Comparison of ENCODE assay signal across 9 cellular contexts in genomic region chr9:7186175-7186574, GRCh38.
DNase-seq lines count a peak whose midpoint lies in the region; ATAC-seq and TF ChIP-seq lines count a peak whose summit lies in the region.
"Had no signal": no experiment of that assay in that cellular context is flagged by ENCODE, and none has a peak within 500 bp of the region (broad histone marks: within the 10 kb centered on the region; RNA-seq: fewer than 3 reads in every experiment).

No MANE protein-coding gene starts in this region.

- H3K36me3 Mint-ChIP-seq in mesothelial cell of epicardium (peaks cover 14% of the 10 kb centered on the region), T-cell (peaks cover 49% of the 10 kb centered on the region)

- H3K4me1 ChIP-seq in KMS-11 (ENCODE audit: low read depth, poor library complexity, severe bottlenecking) (no peaks in the 10 kb centered on the region), mammary epithelial cell (ENCODE audit: insufficient read depth, low read length) (peaks cover 13% of the 10 kb centered on the region)

- POLR2A ChIA-PET in GM10248 (lab: Yijun Ruan, JAX) (no interaction called here), T-cell (lab: Charles Lee) (interaction anchor here in 1 of 2 donors (0.6 kb wide), 1 partner anchor 13 kb away, joined by 5 read pairs; no protein-coding TSS in a partner anchor)

- H3K27ac ChIP-seq in KMS-11 = no peak overlapping the region
- H3K27ac ChIP-seq in mammary epithelial cell (ENCODE audit: insufficient read depth, low read depth, low read length) = no peak overlapping the region

- in situ Hi-C loops in mammary epithelial cell (cut with MboI; ENCODE audit: low sequenced_read_pairs in 2 of 2) = loop anchor here in 1 of 2 donors (25.0 kb wide), 1 partner anchor 99 kb away; no protein-coding TSS in a partner anchor

- H2AFZ ChIP-seq in KMS-11 (ENCODE audit: low read depth) (no peak overlapping the region), mammary epithelial cell (ENCODE audit: low read depth, low read length) (no peak overlapping the region)

- H3K9me3 ChIP-seq in mammary epithelial cell (replicated peaks; ENCODE audit: insufficient read depth, low read length) = no peaks in the 10 kb centered on the region

- no peak overlapping the region for H3K9ac ChIP-seq in KMS-11
- no peak overlapping the region for H3K9ac ChIP-seq in mammary epithelial cell (ENCODE audit: insufficient read depth, low read length)

- DNase-seq in GM10248 (ENCODE audit: extremely low spot score) = no peak
- DNase-seq in mammary epithelial cell = peak; percentile 21
- no peak for DNase-seq in mesothelial cell of epicardium (ENCODE audit: low spot score in 2 of 2, unreplicated experiment in 2 of 2)
- DNase-seq in NCI-H1694 (lab: John Stamatoyannopoulos, UW) = no peak
- DNase-seq in T-cell = no peak
- DNase-seq: activated CD8-positive, alpha-beta memory T cell treated with anti-CD3 and anti-CD28 coated beads for 24 hours had no signal

- dilution Hi-C loops in mammary epithelial cell (cut with HindIII; ENCODE audit: low sequenced_read_pairs) = no loop called here

- BruUV-seq in mammary epithelial cell (replicated peaks; lab: Mats Ljungman, UMichigan) = no TSS peak

- H3K79me2 ChIP-seq in KMS-11 (ENCODE audit: insufficient read depth, low read depth) = no peaks in the 10 kb centered on the region
- H3K79me2 ChIP-seq in mammary epithelial cell (ENCODE audit: insufficient read depth, low read length) = no peaks in the 10 kb centered on the region

- no peak overlapping the region for H3K4me3 ChIP-seq in KMS-11 (IDR thresholded peaks at IDR 0.05; ENCODE audit: insufficient read depth, low read depth, low read length)
- no peak overlapping the region for H3K4me3 ChIP-seq in mammary epithelial cell (replicated peaks in 1 of 3; ENCODE audit: insufficient read depth in 1 of 3, low read depth in 2 of 3, low read length in 3 of 3)

- TF ChIP-seq CTCF in GM10248 (IDR thresholded peaks at IDR 0.05; ENCODE audit: control extremely low read depth, extremely low read depth, low read depth, missing control alignments) (peak; percentile 38), KMS-11 (conservative IDR thresholded peaks at IDR 0.05; ENCODE audit: low read depth, low read length) (peak; percentile 71), mammary epithelial cell (conservative IDR thresholded peaks at IDR 0.05 in 1 of 2, IDR thresholded peaks at IDR 0.05 in 1 of 2; ENCODE audit: extremely low read depth in 1 of 2, insufficient read depth in 1 of 2, low read depth in 1 of 2, low read length in 2 of 2) (peak; percentile 59 to 70), mesothelial cell of epicardium (IDR thresholded peaks at IDR 0.05; ENCODE audit: unreplicated experiment) (peak; percentile 50)

- CTCF ChIA-PET in GM10248 (lab: Yijun Ruan, JAX) = interaction anchor here (1.5 to 2.0 kb wide), 4 partner anchors 9 to 133 kb away, joined by 4 to 5 read pairs (median 4); no protein-coding TSS in a partner anchor
- CTCF ChIA-PET in mammary epithelial cell (lab: Charles Lee; ENCODE audit: low non-redundant PET) = no interaction called here
- CTCF ChIA-PET in T-cell (lab: Charles Lee) = interaction anchor here in 1 of 2 donors (0.6 kb wide), 1 partner anchor 440 kb away, joined by 3 read pairs; no protein-coding TSS in a partner anchor

- no peak overlapping the region for H3K4me3 Mint-ChIP-seq in mesothelial cell of epicardium
- H3K4me3 Mint-ChIP-seq in T-cell = no peak overlapping the region
- H3K4me3 Mint-ChIP-seq: IgD-negative memory B cell had no signal

- intact Hi-C loops in mammary epithelial cell (cut with micrococcal nuclease) = loop anchor here (1.0 to 2.0 kb wide), 3 partner anchors 91 to 277 kb away; no protein-coding TSS in a partner anchor

- H3K4me1 Mint-ChIP-seq in mesothelial cell of epicardium (no peaks in the 10 kb centered on the region), T-cell (no peaks in the 10 kb centered on the region)
- H3K4me1 Mint-ChIP-seq: IgD-negative memory B cell had no signal

- ATAC-seq in HG03039 (IDR thresholded peaks at IDR 0.05; ENCODE audit: unreplicated experiment) (no peak), T-cell (replicated peaks in 1 of 4) (no peak)

- H3K36me3 ChIP-seq in KMS-11 (ENCODE audit: insufficient read depth) (no peaks in the 10 kb centered on the region), mammary epithelial cell (ENCODE audit: insufficient read depth, low read length) (no peaks in the 10 kb centered on the region)

- no peak overlapping the region for H3K4me2 ChIP-seq in KMS-11
- no peak overlapping the region for H3K4me2 ChIP-seq in mammary epithelial cell (ENCODE audit: insufficient read depth, low read depth, low read length)

- no peaks in the 10 kb centered on the region for H4K20me1 ChIP-seq in KMS-11 (ENCODE audit: insufficient read depth)
- H4K20me1 ChIP-seq in mammary epithelial cell (ENCODE audit: insufficient read depth, low read length) = no peaks in the 10 kb centered on the region

- H3K9me3 Mint-ChIP-seq in mesothelial cell of epicardium = peaks cover 42% of the 10 kb centered on the region
- H3K9me3 Mint-ChIP-seq in T-cell = peaks cover 14 to 30% (median 30%) of the 10 kb centered on the region in 3 donors

- H3K27me3 ChIP-seq in KMS-11 (ENCODE audit: insufficient read depth, low read depth) = no peaks in the 10 kb centered on the region
- H3K27me3 ChIP-seq in mammary epithelial cell (ENCODE audit: insufficient read depth, low read length) = no peaks in the 10 kb centered on the region

- H3K27me3 Mint-ChIP-seq in mesothelial cell of epicardium (ENCODE audit: low read depth) (no peaks in the 10 kb centered on the region), T-cell (no peaks in the 10 kb centered on the region)
- H3K27me3 Mint-ChIP-seq: IgD-negative memory B cell had no signal

- WGBS in mammary epithelial cell (ENCODE audit: low coverage, missing lambda C conversion rate) = 43% methylated on average over 1 of the region's 1 CpG

- H3K27ac Mint-ChIP-seq in mesothelial cell of epicardium = no peak overlapping the region
- no peak overlapping the region for H3K27ac Mint-ChIP-seq in T-cell
- H3K27ac Mint-ChIP-seq: IgD-negative memory B cell had no signal
